In the genomic region with DNA sequence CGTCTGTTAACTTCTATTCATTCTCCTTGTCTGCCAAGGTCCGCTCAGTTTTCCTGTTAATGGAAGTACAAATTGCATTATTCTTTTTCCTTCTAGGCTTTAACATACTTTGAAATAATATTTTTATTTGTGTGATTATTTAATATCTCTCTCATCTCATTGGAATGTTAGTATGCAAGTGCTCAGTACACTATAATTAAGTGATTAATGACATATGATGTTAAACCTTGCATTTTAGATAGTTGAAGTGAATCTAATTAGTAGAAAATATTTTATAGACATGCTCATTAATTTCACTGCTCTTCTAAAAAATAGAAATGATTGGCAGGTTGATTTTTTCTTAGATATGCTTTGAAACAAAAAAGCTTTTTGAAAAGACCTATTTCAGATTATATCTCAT, we compare ENCODE assay signal across 38 cellular contexts.
"Had no signal": no experiment of that assay in that cellular context is flagged by ENCODE, and none has a peak within 500 bp of the region (broad histone marks: within the 10 kb centered on the region; RNA-seq: fewer than 3 reads in every experiment).

No MANE protein-coding gene starts in this region.

- H3K27me3 ChIP-seq: adrenal gland, ascending aorta, body of pancreas, brain microvascular endothelial cell, breast epithelium, cardiac muscle cell had no signal

- H3K4me3 Mint-ChIP-seq: activated naive CD4-positive, alpha-beta T cell treated with anti-CD3 and anti-CD28 coated beads for 36 hours; activated naive CD4-positive, alpha-beta T cell treated with anti-CD3 and anti-CD28 coated beads, Interleukin-2, amount 10 ng/mL, durations not matched to agents 7 days and 5 days; activated naive CD4-positive, alpha-beta T cell treated with anti-CD3 and anti-CD28 coated beads, Interleukin-2, amount 50 U/mL, for 24 hours; activated naive CD8-positive, alpha-beta T cell; activated naive CD8-positive, alpha-beta T cell treated with anti-CD3 and anti-CD28 coated beads for 36 hours; activated naive CD8-positive, alpha-beta T cell treated with anti-CD3 and anti-CD28 coated beads, Interleukin-2, amount 10 ng/mL, durations not matched to agents 7 days and 5 days; activated naive CD8-positive, alpha-beta T cell treated with anti-CD3 and anti-CD28 coated beads, Interleukin-2, amount 50 U/mL, for 24 hours; activated T-cell treated with anti-CD3 and anti-CD28 coated beads, Interleukin-2, amount 50 U/mL, for 24 hours; activated T-cell treated with anti-CD3 and anti-CD28 coated beads, Interleukin-2, amount 50 U/mL, for 4 hours; activated T-cell treated with anti-CD3 and anti-CD28 coated beads, Interleukin-2, amount 50 U/mL, for 72 hours; activated T-helper 1 cell treated with anti-CD3 and anti-CD28 coated beads, Interleukin-12 subunit alpha, Interleukin-12 subunit beta, Interleukin-2, Interleukin-4 antibody, amounts not matched to agents 30 ng/mL and 10 ng/mL and 1 ng/mL, durations not matched to agents 14 hours and 24 hours and 36 hours; activated T-helper 17 cell treated with anti-CD3 and anti-CD28 coated beads, Interleukin-2, amount 50 U/mL, for 72 hours; brain; central memory CD8-positive, alpha-beta T cell had no signal

- H3K27me3 Mint-ChIP-seq: activated naive CD4-positive, alpha-beta T cell treated with anti-CD3 and anti-CD28 coated beads, Interleukin-2, amount 10 ng/mL, durations not matched to agents 7 days and 5 days; activated naive CD4-positive, alpha-beta T cell treated with anti-CD3 and anti-CD28 coated beads, Interleukin-2, amount 50 U/mL, for 24 hours; activated naive CD8-positive, alpha-beta T cell; activated naive CD8-positive, alpha-beta T cell treated with anti-CD3 and anti-CD28 coated beads for 36 hours; activated naive CD8-positive, alpha-beta T cell treated with anti-CD3 and anti-CD28 coated beads, Interleukin-2, amount 10 ng/mL, durations not matched to agents 7 days and 5 days; activated naive CD8-positive, alpha-beta T cell treated with anti-CD3 and anti-CD28 coated beads, Interleukin-2, amount 50 U/mL, for 24 hours; activated T-cell treated with anti-CD3 and anti-CD28 coated beads, Interleukin-2, amount 50 U/mL, for 24 hours; activated T-helper 17 cell treated with anti-CD3 and anti-CD28 coated beads, Interleukin-2, amount 50 U/mL, for 72 hours; brain; central memory CD8-positive, alpha-beta T cell had no signal

- H3K27ac ChIP-seq: adrenal gland, ascending aorta, body of pancreas, brain microvascular endothelial cell, breast epithelium, cardiac muscle cell had no signal

- H3K9me3 Mint-ChIP-seq: activated naive CD4-positive, alpha-beta T cell treated with anti-CD3 and anti-CD28 coated beads, Interleukin-2, amount 50 U/mL, for 24 hours; activated T-helper 1 cell treated with anti-CD3 and anti-CD28 coated beads, Interleukin-12 subunit alpha, Interleukin-12 subunit beta, Interleukin-2, Interleukin-4 antibody, amounts not matched to agents 30 ng/mL and 10 ng/mL and 1 ng/mL, durations not matched to agents 14 hours and 24 hours and 36 hours; brain had no signal

- H3K36me3 Mint-ChIP-seq: activated naive CD4-positive, alpha-beta T cell treated with anti-CD3 and anti-CD28 coated beads, Interleukin-2, amount 10 ng/mL, durations not matched to agents 7 days and 5 days; activated naive CD4-positive, alpha-beta T cell treated with anti-CD3 and anti-CD28 coated beads, Interleukin-2, amount 50 U/mL, for 24 hours; activated naive CD4-positive, alpha-beta T cell treated with anti-CD3 and anti-CD28 coated beads, Interleukin-2, amount 50 U/mL, for 72 hours; activated naive CD8-positive, alpha-beta T cell; activated naive CD8-positive, alpha-beta T cell treated with anti-CD3 and anti-CD28 coated beads for 36 hours; activated naive CD8-positive, alpha-beta T cell treated with anti-CD3 and anti-CD28 coated beads, Interleukin-2, amount 10 ng/mL, durations not matched to agents 7 days and 5 days; brain had no signal

- H3K9me3 ChIP-seq: adrenal gland, ascending aorta, body of pancreas, breast epithelium had no signal

- H3K4me1 ChIP-seq: adrenal gland, ascending aorta, body of pancreas, breast epithelium had no signal

- ATAC-seq: activated naive CD4-positive, alpha-beta T cell treated with anti-CD3 and anti-CD28 coated beads, Interleukin-2, amount 50 U/mL, for 72 hours; activated naive CD8-positive, alpha-beta T cell treated with anti-CD3 and anti-CD28 coated beads, Interleukin-2, amount 50 U/mL, for 24 hours; activated T-cell treated with anti-CD3 and anti-CD28 coated beads, Interleukin-2, amount 50 U/mL, for 4 hours; activated T-cell treated with anti-CD3 and anti-CD28 coated beads, Interleukin-2, amount 50 U/mL, for 72 hours; activated T-helper 17 cell treated with anti-CD3 and anti-CD28 coated beads, Interleukin-2, amount 50 U/mL, for 72 hours; body of pancreas had no signal

- DNase-seq: activated effector memory CD4-positive, alpha-beta T cell treated with anti-CD3 and anti-CD28 coated beads, Interleukin-2, amount 50 U/mL, for 16 hours; activated effector memory CD4-positive, alpha-beta T cell treated with Interleukin-2 at 50 U/mL for 16 hours; activated gamma-delta T cell; activated gamma-delta T cell treated with Interleukin-2 at 50 U/mL for 16 hours; activated naive CD4-positive, alpha-beta T cell; activated naive CD4-positive, alpha-beta T cell treated with anti-CD3 and anti-CD28 coated beads for 36 hours; activated naive CD4-positive, alpha-beta T cell treated with anti-CD3 and anti-CD28 coated beads, Interleukin-2, amount 10 ng/mL, durations not matched to agents 7 days and 5 days; activated naive CD4-positive, alpha-beta T cell treated with anti-CD3 and anti-CD28 coated beads, Interleukin-2, amount 50 U/mL, for 16 hours; activated naive CD4-positive, alpha-beta T cell treated with Interleukin-2 at 50 U/mL for 16 hours; activated naive CD8-positive, alpha-beta T cell treated with anti-CD3 and anti-CD28 coated beads for 36 hours; activated naive CD8-positive, alpha-beta T cell treated with anti-CD3 and anti-CD28 coated beads, Interleukin-2, amount 10 ng/mL, durations not matched to agents 7 days and 5 days; activated naive CD8-positive, alpha-beta T cell treated with anti-CD3 and anti-CD28 coated beads, Interleukin-2, amount 50 U/mL, for 24 hours; activated T-cell treated with anti-CD3 and anti-CD28 coated beads, Interleukin-2, amount 50 U/mL, for 1 hour; activated T-cell treated with anti-CD3 and anti-CD28 coated beads, Interleukin-2, amount 50 U/mL, for 24 hours; activated T-cell treated with anti-CD3 and anti-CD28 coated beads, Interleukin-2, amount 50 U/mL, for 4 hours; activated T-cell treated with anti-CD3 and anti-CD28 coated beads, Interleukin-2, amount 50 U/mL, for 48 hours; activated T-cell treated with anti-CD3 and anti-CD28 coated beads, Interleukin-2, amount 50 U/mL, for 72 hours; adrenal gland; amniotic stem cell; amygdala; anterior cingulate cortex; aorta; body of pancreas; brain microvascular endothelial cell; caudate nucleus; central memory CD4-positive, alpha-beta T cell; cerebellar nuclear complex had no signal

- H3K36me3 ChIP-seq: adrenal gland, ascending aorta, brain microvascular endothelial cell, breast epithelium, cardiac muscle cell had no signal

- H3K27ac Mint-ChIP-seq: activated naive CD4-positive, alpha-beta T cell treated with anti-CD3 and anti-CD28 coated beads for 36 hours; activated naive CD4-positive, alpha-beta T cell treated with anti-CD3 and anti-CD28 coated beads, Interleukin-2, amount 10 ng/mL, durations not matched to agents 7 days and 5 days; activated naive CD4-positive, alpha-beta T cell treated with anti-CD3 and anti-CD28 coated beads, Interleukin-2, amount 50 U/mL, for 24 hours; activated naive CD4-positive, alpha-beta T cell treated with anti-CD3 and anti-CD28 coated beads, Interleukin-2, amount 50 U/mL, for 72 hours; activated naive CD8-positive, alpha-beta T cell; activated naive CD8-positive, alpha-beta T cell treated with anti-CD3 and anti-CD28 coated beads for 36 hours; activated naive CD8-positive, alpha-beta T cell treated with anti-CD3 and anti-CD28 coated beads, Interleukin-2, amount 10 ng/mL, durations not matched to agents 7 days and 5 days; activated naive CD8-positive, alpha-beta T cell treated with anti-CD3 and anti-CD28 coated beads, Interleukin-2, amount 50 U/mL, for 24 hours; activated T-cell treated with anti-CD3 and anti-CD28 coated beads, Interleukin-2, amount 50 U/mL, for 24 hours; activated T-cell treated with anti-CD3 and anti-CD28 coated beads, Interleukin-2, amount 50 U/mL, for 72 hours; activated T-helper 1 cell treated with anti-CD3 and anti-CD28 coated beads, Interleukin-12 subunit alpha, Interleukin-12 subunit beta, Interleukin-2, Interleukin-4 antibody, amounts not matched to agents 30 ng/mL and 10 ng/mL and 1 ng/mL, durations not matched to agents 14 hours and 24 hours and 36 hours; activated T-helper 17 cell treated with anti-CD3 and anti-CD28 coated beads, Interleukin-2, amount 50 U/mL, for 72 hours; activated T-helper 2 cell treated with anti-CD3 and anti-CD28 coated beads, Interferon-gamma antibody, Interleukin-2, Interleukin-4, amounts not matched to agents 10 μg/mL and 5 μg/mL and 100 μg/mL, durations not matched to agents 14 hours and 24 hours and 36 hours; brain had no signal

- H3K4me1 Mint-ChIP-seq: activated naive CD4-positive, alpha-beta T cell treated with anti-CD3 and anti-CD28 coated beads, Interleukin-2, amount 10 ng/mL, durations not matched to agents 7 days and 5 days; activated naive CD4-positive, alpha-beta T cell treated with anti-CD3 and anti-CD28 coated beads, Interleukin-2, amount 50 U/mL, for 24 hours; activated naive CD8-positive, alpha-beta T cell treated with anti-CD3 and anti-CD28 coated beads for 36 hours; activated naive CD8-positive, alpha-beta T cell treated with anti-CD3 and anti-CD28 coated beads, Interleukin-2, amount 10 ng/mL, durations not matched to agents 7 days and 5 days; activated naive CD8-positive, alpha-beta T cell treated with anti-CD3 and anti-CD28 coated beads, Interleukin-2, amount 50 U/mL, for 24 hours; activated T-helper 17 cell treated with anti-CD3 and anti-CD28 coated beads, Interleukin-2, amount 50 U/mL, for 72 hours; brain; central memory CD8-positive, alpha-beta T cell had no signal

- H3K4me3 ChIP-seq: adrenal gland, ascending aorta, body of pancreas, breast epithelium, cardiac muscle cell had no signal
